10 cellular contexts compared by ENCODE assay signal in the genomic region with DNA sequence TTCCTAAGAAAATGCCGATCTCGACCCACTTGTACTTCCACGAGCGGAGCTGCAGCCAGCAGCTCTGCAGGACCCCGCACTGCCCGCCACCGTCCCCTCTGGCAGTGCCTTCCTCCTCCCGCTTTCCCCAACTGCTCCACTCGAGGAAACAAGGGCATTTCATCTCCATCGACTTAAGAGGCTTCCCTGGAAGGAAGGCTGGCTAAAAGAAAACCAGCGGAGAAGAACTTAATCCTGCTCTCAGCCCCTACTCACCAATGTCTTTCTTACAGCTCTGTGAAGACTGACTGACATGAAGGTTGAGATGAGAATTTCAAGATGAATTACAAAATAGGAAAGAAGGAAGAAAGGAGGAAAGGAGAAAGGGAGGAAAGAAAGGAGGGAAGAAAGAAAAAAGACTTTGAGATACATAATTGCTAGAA. TPM values are rescaled to one million over a fixed set of nuclear protein-coding genes. Genes with fewer than 3 reads are reported as not detected.
DNase-seq lines count a peak whose midpoint lies in the region; ATAC-seq, FAIRE-seq and TF ChIP-seq lines count a peak whose summit lies in the region.
"Had no signal": no experiment of that assay in that cellular context is flagged by ENCODE, and none has a peak within 500 bp of the region (broad histone marks: within the 10 kb centered on the region; RNA-seq: fewer than 3 reads in every experiment).

No MANE protein-coding gene starts in this region.

- no peak for TF ChIP-seq POLR2A in esophagus muscularis mucosa (IDR thresholded peaks at IDR 0.05; ENCODE audit: low read depth)

- WGBS in esophagus muscularis mucosa = 15% methylated on average over 11 of the region's 11 CpGs

- H3K9me3 ChIP-seq in SJSA1 (replicated peaks) (no peaks in the 10 kb centered on the region), esophagus muscularis mucosa (no peaks in the 10 kb centered on the region)

- H3K27ac Mint-ChIP-seq in neural crest cell (ENCODE audit: unreplicated experiment) = no peak overlapping the region

- DNase-seq in AG20443 (ENCODE audit: low spot score) (peak; percentile 35), SJSA1 (ENCODE audit: low read depth in 1 of 2, low spot score in 2 of 2) (peak in 1 of 2 experiments; percentile 50), esophagus muscularis mucosa (ENCODE audit: extremely low spot score) (no peak), neural crest cell (ENCODE audit: low read depth, low spot score) (no peak), glomerular visceral epithelial cell (ENCODE audit: extremely low spot score) (no peak), hepatic stellate cell (ENCODE audit: low spot score) (no peak), urothelium cell line (ENCODE audit: low spot score) (no peak)
- DNase-seq: stimulated activated naive CD4-positive, alpha-beta T cell treated with Interleukin-2 at 50 U/mL for 16 hours had no signal

- intact Hi-C loops in esophagus muscularis mucosa (cut with DNase I) = no loop called here

- 0 out of 2 replicates have a peak overlapping the region, but pooled peaks have one; percentile 28 for H3K27ac ChIP-seq in SJSA1
- peak overlapping the region; percentile 53 to 78 (median 73) for H3K27ac ChIP-seq in esophagus muscularis mucosa (replicated peaks in 1 of 4)

- peaks cover 95% of the 10 kb centered on the region for H3K27me3 Mint-ChIP-seq in neural crest cell (ENCODE audit: low read depth)

- no peaks in the 10 kb centered on the region for H3K36me3 Mint-ChIP-seq in neural crest cell (ENCODE audit: low read depth)

- H3K9me3 Mint-ChIP-seq in neural crest cell = no peaks in the 10 kb centered on the region

- TF ChIP-seq EP300 in esophagus muscularis mucosa (IDR thresholded peaks at IDR 0.05) = no peak

- no peak for ATAC-seq in GM18498 (IDR thresholded peaks at IDR 0.05; ENCODE audit: unreplicated experiment)

- H3K27me3 ChIP-seq in SJSA1 (replicated peaks) (no peaks in the 10 kb centered on the region), esophagus muscularis mucosa (peaks cover 0 to 54% (median 4%) of the 10 kb centered on the region in 4 donors)

- peak overlapping the region; percentile 42 for H3K4me3 Mint-ChIP-seq in neural crest cell

- H3K36me3 ChIP-seq in SJSA1 (peaks cover 13% of the 10 kb centered on the region), esophagus muscularis mucosa (no peaks in the 10 kb centered on the region)

- peak overlapping the region; percentile 54 for H3K4me3 ChIP-seq in SJSA1
- H3K4me3 ChIP-seq in esophagus muscularis mucosa = peak overlapping the region; percentile 57 to 77 (median 63)

- H3K4me1 ChIP-seq in SJSA1 (replicated peaks) (peaks cover 57% of the 10 kb centered on the region), esophagus muscularis mucosa (peaks cover 7 to 40% (median 29%) of the 10 kb centered on the region in 4 donors)

- no peak for FAIRE-seq in urothelium cell line (lab: Jason Lieb, UNC)
- FAIRE-seq: G401.6 had no signal

- H3K4me1 Mint-ChIP-seq in neural crest cell = peaks cover 23% of the 10 kb centered on the region

- TF ChIP-seq CTCF in esophagus muscularis mucosa (IDR thresholded peaks at IDR 0.05) = no peak
- TF ChIP-seq CTCF in neural crest cell (conservative IDR thresholded peaks at IDR 0.05) = no peak

RNA-seq across cellular contexts. Expression of a gene that starts 15.6 kb away (rescaled TPM):
- total RNA-seq in SJSA1 (2014; rRNA removed; shearing (Covaris generic)) = 16.0 and 21.0 TPM in 2 replicates
- total RNA-seq in esophagus muscularis mucosa = 10 to 100 TPM in 3 of 4 donors, 1 to 10 TPM in 1; 8.7 to 19.7 (median 16.8) TPM
- 1.7 and 1.8 TPM in 2 replicates for total RNA-seq in neural crest cell
